Comparison of ENCODE assay signal across 8 cellular contexts in the genomic region with DNA sequence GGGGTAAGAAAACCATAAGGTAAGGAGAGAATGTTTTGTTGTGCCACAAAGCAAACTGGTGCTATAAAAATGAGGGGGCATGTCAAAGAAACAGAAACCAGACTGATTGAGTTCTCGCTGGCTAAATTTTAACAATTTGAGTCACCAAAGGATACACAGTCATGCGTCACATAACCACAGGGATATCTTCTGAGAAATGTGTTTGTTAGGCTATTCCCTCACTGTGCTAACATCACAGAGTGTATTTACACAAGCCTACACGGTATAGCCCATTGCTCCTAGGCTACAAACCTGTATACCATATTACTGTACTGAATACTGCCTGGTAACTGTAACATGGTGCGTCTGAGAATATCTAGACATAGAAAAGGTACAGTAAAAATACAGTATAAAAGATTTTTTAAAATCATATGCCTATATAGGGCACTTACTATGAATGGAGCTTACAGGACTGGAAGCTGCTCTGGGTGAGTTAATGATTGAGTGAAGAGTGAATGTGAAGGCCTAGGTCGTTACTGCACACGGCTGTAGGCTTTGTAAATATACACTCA. TPM values are rescaled to one million over a fixed set of nuclear protein-coding genes. Genes with fewer than 3 reads are reported as not detected.
DNase-seq lines count a peak whose midpoint lies in the region; ATAC-seq, FAIRE-seq and TF ChIP-seq lines count a peak whose summit lies in the region.

No MANE protein-coding gene starts in this region.

- ATAC-seq in GM19463 (IDR thresholded peaks at IDR 0.05; ENCODE audit: unreplicated experiment) (peak; percentile 95), HG03457 (IDR thresholded peaks at IDR 0.05; ENCODE audit: unreplicated experiment) (peak; percentile 94)

- DNase-seq in ELR (ENCODE audit: low read depth): peak; percentile 84
- peak; percentile 95 for DNase-seq in astrocyte (ENCODE audit: low read depth)
- DNase-seq in osteoblast (ENCODE audit: insufficient read length, low spot score, missing footprints): peak; percentile 53
- DNase-seq in NCI-H2171 (lab: John Stamatoyannopoulos, UW): no peak
- DNase-seq in superior temporal gyrus (ENCODE audit: extremely low spot score): no peak
- no peak for DNase-seq in T-helper 9 cell

- H3K36me3 ChIP-seq in astrocyte (ENCODE audit: insufficient read depth, low read length) (no peaks in the 10 kb centered on the region), osteoblast (ENCODE audit: insufficient read depth, low read length) (no peaks in the 10 kb centered on the region)

- peak overlapping the region; percentile 39 for H3K9ac ChIP-seq in astrocyte (ENCODE audit: low read length)

- H4K20me1 ChIP-seq in astrocyte (ENCODE audit: insufficient read depth, low read length): peaks cover 9% of the 10 kb centered on the region
- H4K20me1 ChIP-seq in osteoblast (ENCODE audit: insufficient read depth, low read length): no peaks in the 10 kb centered on the region

- peaks cover 68% of the 10 kb centered on the region for H3K79me2 ChIP-seq in astrocyte (ENCODE audit: insufficient read depth, low read length)
- peaks cover 61% of the 10 kb centered on the region for H3K79me2 ChIP-seq in osteoblast (ENCODE audit: insufficient read depth, low read length)

- no peak overlapping the region for H2AFZ ChIP-seq in astrocyte (ENCODE audit: low read depth, low read length)
- no peak overlapping the region for H2AFZ ChIP-seq in osteoblast (ENCODE audit: low read length)

- H3K4me2 ChIP-seq in astrocyte (ENCODE audit: low read length) (peak overlapping the region; percentile 75), osteoblast (ENCODE audit: insufficient read depth, low read length) (peak overlapping the region; percentile 74)

- FAIRE-seq in astrocyte (lab: Jason Lieb, UNC): peak; percentile 76

- H3K4me3 ChIP-seq in astrocyte (ENCODE audit: insufficient read depth, low read depth, low read length) (peak overlapping the region; percentile 37), osteoblast (ENCODE audit: insufficient read depth, low read length) (peak overlapping the region; percentile 36)

- H3K27ac ChIP-seq in astrocyte (ENCODE audit: low read depth, low read length) (peak overlapping the region; percentile 79), osteoblast (ENCODE audit: low read depth, low read length) (peak overlapping the region; percentile 89)

- H3K4me1 ChIP-seq in astrocyte (ENCODE audit: insufficient read depth, low read length) (peaks cover 7% of the 10 kb centered on the region), osteoblast (ENCODE audit: insufficient read depth, low read length) (peaks cover 12% of the 10 kb centered on the region)

- peak overlapping the region; percentile 34 for H3K27ac Mint-ChIP-seq in astrocyte (ENCODE audit: unreplicated experiment)

- H3K9me3 ChIP-seq in astrocyte (ENCODE audit: insufficient read depth, low read depth, low read length): no peaks in the 10 kb centered on the region
- no peaks in the 10 kb centered on the region for H3K9me3 ChIP-seq in osteoblast (ENCODE audit: low read depth, low read length)

- H3K4me3 Mint-ChIP-seq in astrocyte (ENCODE audit: unreplicated experiment): peak overlapping the region; percentile 62

- H3K9me3 Mint-ChIP-seq in astrocyte (ENCODE audit: unreplicated experiment): no peaks in the 10 kb centered on the region

- no peaks in the 10 kb centered on the region for H3K27me3 ChIP-seq in astrocyte (ENCODE audit: insufficient read depth, low read length)
- no peaks in the 10 kb centered on the region for H3K27me3 ChIP-seq in osteoblast (ENCODE audit: insufficient read depth, low read length)

- H3K36me3 Mint-ChIP-seq in astrocyte (ENCODE audit: low read depth, unreplicated experiment): peaks cover 3% of the 10 kb centered on the region

- H3K4me1 Mint-ChIP-seq in astrocyte (ENCODE audit: low read depth, unreplicated experiment): peaks cover 16% of the 10 kb centered on the region

- no peaks in the 10 kb centered on the region for H3K27me3 Mint-ChIP-seq in astrocyte (ENCODE audit: low read depth, unreplicated experiment)

- no peak for TF ChIP-seq CTCF in astrocyte (IDR thresholded peaks at IDR 0.05; ENCODE audit: insufficient read depth, low read depth, low read length)
- no peak for TF ChIP-seq CTCF in osteoblast (IDR thresholded peaks at IDR 0.05; ENCODE audit: extremely low read depth, low read depth, low read length)

RNA-seq across cellular contexts. Expression of a gene that starts 50.1 kb away (rescaled TPM):
- total RNA-seq in astrocyte (34.7 and 42.5 TPM in 2 replicates), osteoblast (74.9 and 76.3 TPM in 2 replicates)

Comparison
In these comparisons a context has a peak if more than half of its experiments do, and no peak if none do; other contexts are left out.
1. DNase-seq: peak in ELR (single experiment), astrocyte (single experiment) and osteoblast (single experiment); none in NCI-H2171 (single experiment), superior temporal gyrus (single experiment) and T-helper 9 cell (single experiment).